ENCODE assay signal across 18 cellular contexts in the genomic region with DNA sequence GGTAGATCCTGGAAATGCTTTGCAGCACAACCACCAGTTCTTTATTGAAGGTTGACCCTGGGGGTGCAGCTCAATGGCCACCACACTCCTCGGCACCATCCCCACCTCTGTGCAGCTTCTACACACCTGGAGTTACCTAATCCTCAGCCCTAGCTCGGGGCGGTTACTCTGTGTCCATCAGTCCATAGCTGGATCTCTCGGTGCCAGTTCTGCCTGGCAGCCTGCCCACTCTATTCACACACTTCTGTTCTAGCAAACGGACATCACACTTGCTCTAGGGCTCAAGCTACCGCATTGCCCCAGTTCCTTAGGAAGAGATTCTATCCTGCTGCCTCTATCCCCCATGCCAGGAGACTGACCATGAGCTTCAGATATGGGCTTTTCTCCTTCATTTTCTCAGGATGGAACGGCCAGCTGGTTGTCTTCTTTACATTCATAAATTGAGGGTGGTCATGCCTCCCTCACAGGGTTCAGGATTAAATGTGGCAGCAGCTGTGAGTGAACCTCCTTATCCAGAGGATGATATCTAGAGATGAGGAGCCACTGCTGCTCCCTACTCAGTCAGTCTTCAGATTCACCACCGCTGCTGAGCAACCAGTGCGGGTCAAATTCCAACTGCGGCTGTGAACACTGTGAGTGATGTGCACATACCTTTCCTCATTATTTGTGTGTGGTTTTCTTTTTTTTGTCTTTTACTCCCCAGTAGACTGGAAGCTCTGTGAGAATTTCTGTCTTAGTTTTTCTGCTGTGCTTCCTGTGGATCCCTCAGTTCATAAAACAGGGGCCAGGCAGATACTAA.
DNase-seq lines count a peak whose midpoint lies in the region; ATAC-seq lines count a peak whose summit lies in the region.
"Had no signal": no experiment of that assay in that cellular context is flagged by ENCODE, and none has a peak within 500 bp of the region (broad histone marks: within the 10 kb centered on the region; RNA-seq: fewer than 3 reads in every experiment).

No MANE protein-coding gene starts in this region.

- H3K4me1 ChIP-seq in right cardiac atrium (ENCODE audit: control insufficient read depth, insufficient read depth, low read length), result no peaks in the 10 kb centered on the region

- intact Hi-C loops in right cardiac atrium (cut with DNase I), result no loop called here

- no peaks in the 10 kb centered on the region for H3K9me3 ChIP-seq in right cardiac atrium (ENCODE audit: control insufficient read depth, low read length)

- ATAC-seq in right cardiac atrium, result no peak

- no peak overlapping the region for H3K4me3 ChIP-seq in right cardiac atrium (ENCODE audit: low read length)

- DNase-seq in NCI-H2029 treated with DMSO at 0.1 percent for 48 hours (lab: John Stamatoyannopoulos, UW) (peak; percentile 28), amniotic epithelial cell (ENCODE audit: low read depth) (peak; percentile 75), right cardiac atrium (peak; percentile 25 to 67 (median 58)), renal cortical epithelial cell (ENCODE audit: low read depth) (peak; percentile 57), HK-2 (ENCODE audit: unreplicated experiment) (no peak), OCI-M1 (lab: John Stamatoyannopoulos, UW) (no peak)
- DNase-seq in stimulated activated CD4-positive, alpha-beta T cell treated with anti-CD3 and anti-CD28 coated beads, Interleukin-15, amount 100 ng/mL, for 24 hours, result no peak
- DNase-seq: DMS79; Kasumi-1; MM.1S; NCI-H1092; NCI-H1436 treated with DMSO at 0.1 percent for 48 hours; NCI-H2081; NCI-H446 treated with DMSO at 0.1 percent for 48 hours; NCI-H69; NK-92 treated with Interleukin-12 subunit alpha and Interleukin-12 subunit beta, amount 100 ng/mL, for 24 hours; SIG-M5 had no signal

- no peaks in the 10 kb centered on the region for H3K27me3 ChIP-seq in right cardiac atrium (ENCODE audit: control insufficient read depth, insufficient read depth)

- 66% methylated on average over 10 of the region's 10 CpGs for WGBS in right cardiac atrium

- H3K27ac ChIP-seq in right cardiac atrium (ENCODE audit: low read length), result no peak overlapping the region
- H3K27ac ChIP-seq: C4-2B had no signal

Comparison
In these comparisons a context has a peak if more than half of its experiments do, and no peak if none do; other contexts are left out.
1. DNase-seq: peak in NCI-H2029 treated with DMSO at 0.1 percent for 48 hours (single experiment), amniotic epithelial cell (single experiment), right cardiac atrium (3 of 3) and renal cortical epithelial cell (single experiment); none in HK-2 (single experiment), stimulated activated CD4-positive, alpha-beta T cell treated with anti-CD3 and anti-CD28 coated beads, Interleukin-15, amount 100 ng/mL, for 24 hours (single experiment) and OCI-M1 (single experiment).